ENCODE assay signal across 1 cellular context in the genomic region with DNA sequence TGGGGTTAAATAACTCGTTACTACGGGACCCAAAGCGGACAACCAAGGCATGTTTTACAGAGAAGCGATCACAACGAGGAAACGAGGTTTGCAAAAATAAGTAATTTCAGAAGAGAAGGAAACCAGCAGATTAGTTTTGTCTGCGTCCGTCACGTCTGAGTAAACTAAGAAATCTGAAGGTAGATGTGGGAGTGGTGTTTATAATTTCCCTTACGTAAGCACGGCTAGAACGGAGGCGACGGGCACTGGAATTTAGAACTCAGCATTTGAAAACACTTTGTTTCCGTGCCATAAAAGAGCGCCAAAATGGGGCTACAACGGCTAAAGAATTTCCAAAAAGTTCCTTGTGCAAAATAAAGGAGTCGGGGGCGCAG.
TF ChIP-seq lines count a peak whose summit lies in the region.

No MANE protein-coding gene starts in this region.

TF ChIP-seq in GM23338, 12 proteins besides CTCF, POLR2A, EP300 and RAD21:
- TF ChIP-seq, protein P1, sequence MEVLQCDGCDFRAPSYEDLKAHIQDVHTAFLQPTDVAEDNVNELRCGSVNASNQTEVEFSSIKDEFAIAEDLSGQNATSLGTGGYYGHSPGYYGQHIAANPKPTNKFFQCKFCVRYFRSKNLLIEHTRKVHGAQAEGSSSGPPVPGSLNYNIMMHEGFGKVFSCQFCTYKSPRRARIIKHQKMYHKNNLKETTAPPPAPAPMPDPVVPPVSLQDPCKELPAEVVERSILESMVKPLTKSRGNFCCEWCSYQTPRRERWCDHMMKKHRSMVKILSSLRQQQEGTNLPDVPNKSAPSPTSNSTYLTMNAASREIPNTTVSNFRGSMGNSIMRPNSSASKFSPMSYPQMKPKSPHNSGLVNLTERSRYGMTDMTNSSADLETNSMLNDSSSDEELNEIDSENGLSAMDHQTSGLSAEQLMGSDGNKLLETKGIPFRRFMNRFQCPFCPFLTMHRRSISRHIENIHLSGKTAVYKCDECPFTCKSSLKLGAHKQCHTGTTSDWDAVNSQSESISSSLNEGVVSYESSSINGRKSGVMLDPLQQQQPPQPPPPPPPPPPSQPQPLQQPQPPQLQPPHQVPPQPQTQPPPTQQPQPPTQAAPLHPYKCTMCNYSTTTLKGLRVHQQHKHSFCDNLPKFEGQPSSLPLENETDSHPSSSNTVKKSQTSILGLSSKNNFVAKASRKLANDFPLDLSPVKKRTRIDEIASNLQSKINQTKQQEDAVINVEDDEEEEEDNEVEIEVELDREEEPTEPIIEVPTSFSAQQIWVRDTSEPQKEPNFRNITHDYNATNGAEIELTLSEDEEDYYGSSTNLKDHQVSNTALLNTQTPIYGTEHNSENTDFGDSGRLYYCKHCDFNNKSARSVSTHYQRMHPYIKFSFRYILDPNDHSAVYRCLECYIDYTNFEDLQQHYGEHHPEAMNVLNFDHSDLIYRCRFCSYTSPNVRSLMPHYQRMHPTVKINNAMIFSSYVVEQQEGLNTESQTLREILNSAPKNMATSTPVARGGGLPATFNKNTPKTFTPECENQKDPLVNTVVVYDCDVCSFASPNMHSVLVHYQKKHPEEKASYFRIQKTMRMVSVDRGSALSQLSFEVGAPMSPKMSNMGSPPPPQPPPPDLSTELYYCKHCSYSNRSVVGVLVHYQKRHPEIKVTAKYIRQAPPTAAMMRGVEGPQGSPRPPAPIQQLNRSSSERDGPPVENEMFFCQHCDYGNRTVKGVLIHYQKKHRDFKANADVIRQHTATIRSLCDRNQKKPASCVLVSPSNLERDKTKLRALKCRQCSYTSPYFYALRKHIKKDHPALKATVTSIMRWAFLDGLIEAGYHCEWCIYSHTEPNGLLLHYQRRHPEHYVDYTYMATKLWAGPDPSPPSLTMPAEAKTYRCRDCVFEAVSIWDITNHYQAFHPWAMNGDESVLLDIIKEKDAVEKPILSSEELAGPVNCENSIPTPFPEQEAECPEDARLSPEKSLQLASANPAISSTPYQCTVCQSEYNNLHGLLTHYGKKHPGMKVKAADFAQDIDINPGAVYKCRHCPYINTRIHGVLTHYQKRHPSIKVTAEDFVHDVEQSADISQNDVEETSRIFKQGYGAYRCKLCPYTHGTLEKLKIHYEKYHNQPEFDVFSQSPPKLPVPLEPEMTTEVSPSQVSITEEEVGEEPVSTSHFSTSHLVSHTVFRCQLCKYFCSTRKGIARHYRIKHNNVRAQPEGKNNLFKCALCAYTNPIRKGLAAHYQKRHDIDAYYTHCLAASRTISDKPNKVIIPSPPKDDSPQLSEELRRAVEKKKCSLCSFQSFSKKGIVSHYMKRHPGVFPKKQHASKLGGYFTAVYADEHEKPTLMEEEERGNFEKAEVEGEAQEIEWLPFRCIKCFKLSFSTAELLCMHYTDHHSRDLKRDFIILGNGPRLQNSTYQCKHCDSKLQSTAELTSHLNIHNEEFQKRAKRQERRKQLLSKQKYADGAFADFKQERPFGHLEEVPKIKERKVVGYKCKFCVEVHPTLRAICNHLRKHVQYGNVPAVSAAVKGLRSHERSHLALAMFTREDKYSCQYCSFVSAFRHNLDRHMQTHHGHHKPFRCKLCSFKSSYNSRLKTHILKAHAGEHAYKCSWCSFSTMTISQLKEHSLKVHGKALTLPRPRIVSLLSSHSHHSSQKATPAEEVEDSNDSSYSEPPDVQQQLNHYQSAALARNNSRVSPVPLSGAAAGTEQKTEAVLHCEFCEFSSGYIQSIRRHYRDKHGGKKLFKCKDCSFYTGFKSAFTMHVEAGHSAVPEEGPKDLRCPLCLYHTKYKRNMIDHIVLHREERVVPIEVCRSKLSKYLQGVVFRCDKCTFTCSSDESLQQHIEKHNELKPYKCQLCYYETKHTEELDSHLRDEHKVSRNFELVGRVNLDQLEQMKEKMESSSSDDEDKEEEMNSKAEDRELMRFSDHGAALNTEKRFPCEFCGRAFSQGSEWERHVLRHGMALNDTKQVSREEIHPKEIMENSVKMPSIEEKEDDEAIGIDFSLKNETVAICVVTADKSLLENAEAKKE (CRISPR knock-in tag; IDR thresholded peaks at IDR 0.05) = no peak
- TF ChIP-seq EZH2phosphoT487 (IDR thresholded peaks at IDR 0.05; ENCODE audit: unreplicated experiment) = no peak
- TF ChIP-seq POLR2AphosphoS5 (IDR thresholded peaks at IDR 0.05; ENCODE audit: low read depth) = no peak
- TF ChIP-seq, protein P2, sequence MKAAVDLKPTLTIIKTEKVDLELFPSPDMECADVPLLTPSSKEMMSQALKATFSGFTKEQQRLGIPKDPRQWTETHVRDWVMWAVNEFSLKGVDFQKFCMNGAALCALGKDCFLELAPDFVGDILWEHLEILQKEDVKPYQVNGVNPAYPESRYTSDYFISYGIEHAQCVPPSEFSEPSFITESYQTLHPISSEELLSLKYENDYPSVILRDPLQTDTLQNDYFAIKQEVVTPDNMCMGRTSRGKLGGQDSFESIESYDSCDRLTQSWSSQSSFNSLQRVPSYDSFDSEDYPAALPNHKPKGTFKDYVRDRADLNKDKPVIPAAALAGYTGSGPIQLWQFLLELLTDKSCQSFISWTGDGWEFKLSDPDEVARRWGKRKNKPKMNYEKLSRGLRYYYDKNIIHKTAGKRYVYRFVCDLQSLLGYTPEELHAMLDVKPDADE (IDR thresholded peaks at IDR 0.05) = no peak
- no peak for TF ChIP-seq ZNF331 (CRISPR knock-in tag; IDR thresholded peaks at IDR 0.05; ENCODE audit: low read depth)
- TF ChIP-seq STAT1 (IDR thresholded peaks at IDR 0.05; ENCODE audit: unreplicated experiment) = no peak
- no peak for TF ChIP-seq EZH2 (IDR thresholded peaks at IDR 0.05; ENCODE audit: low read depth, unreplicated experiment)
- no peak for TF ChIP-seq NANOG (IDR thresholded peaks at IDR 0.05; ENCODE audit: borderline replicate concordance)
- no peak for TF ChIP-seq CREB1 (CRISPR knock-in tag; IDR thresholded peaks at IDR 0.05; ENCODE audit: low read depth)
- TF ChIP-seq ZNF114 (CRISPR knock-in tag; IDR thresholded peaks at IDR 0.05) = no peak
- TF ChIP-seq, protein P3, sequence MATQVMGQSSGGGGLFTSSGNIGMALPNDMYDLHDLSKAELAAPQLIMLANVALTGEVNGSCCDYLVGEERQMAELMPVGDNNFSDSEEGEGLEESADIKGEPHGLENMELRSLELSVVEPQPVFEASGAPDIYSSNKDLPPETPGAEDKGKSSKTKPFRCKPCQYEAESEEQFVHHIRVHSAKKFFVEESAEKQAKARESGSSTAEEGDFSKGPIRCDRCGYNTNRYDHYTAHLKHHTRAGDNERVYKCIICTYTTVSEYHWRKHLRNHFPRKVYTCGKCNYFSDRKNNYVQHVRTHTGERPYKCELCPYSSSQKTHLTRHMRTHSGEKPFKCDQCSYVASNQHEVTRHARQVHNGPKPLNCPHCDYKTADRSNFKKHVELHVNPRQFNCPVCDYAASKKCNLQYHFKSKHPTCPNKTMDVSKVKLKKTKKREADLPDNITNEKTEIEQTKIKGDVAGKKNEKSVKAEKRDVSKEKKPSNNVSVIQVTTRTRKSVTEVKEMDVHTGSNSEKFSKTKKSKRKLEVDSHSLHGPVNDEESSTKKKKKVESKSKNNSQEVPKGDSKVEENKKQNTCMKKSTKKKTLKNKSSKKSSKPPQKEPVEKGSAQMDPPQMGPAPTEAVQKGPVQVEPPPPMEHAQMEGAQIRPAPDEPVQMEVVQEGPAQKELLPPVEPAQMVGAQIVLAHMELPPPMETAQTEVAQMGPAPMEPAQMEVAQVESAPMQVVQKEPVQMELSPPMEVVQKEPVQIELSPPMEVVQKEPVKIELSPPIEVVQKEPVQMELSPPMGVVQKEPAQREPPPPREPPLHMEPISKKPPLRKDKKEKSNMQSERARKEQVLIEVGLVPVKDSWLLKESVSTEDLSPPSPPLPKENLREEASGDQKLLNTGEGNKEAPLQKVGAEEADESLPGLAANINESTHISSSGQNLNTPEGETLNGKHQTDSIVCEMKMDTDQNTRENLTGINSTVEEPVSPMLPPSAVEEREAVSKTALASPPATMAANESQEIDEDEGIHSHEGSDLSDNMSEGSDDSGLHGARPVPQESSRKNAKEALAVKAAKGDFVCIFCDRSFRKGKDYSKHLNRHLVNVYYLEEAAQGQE (IDR thresholded peaks at IDR 0.05; ENCODE audit: unreplicated experiment) = no peak
- TF ChIP-seq JUNB (IDR thresholded peaks at IDR 0.05; ENCODE audit: unreplicated experiment) = no peak
